In genomic region chr2:118006861-118007260, GRCh38 we compare ENCODE assay signal across 14 cellular contexts. TPM values are rescaled to one million over a fixed set of nuclear protein-coding genes. Genes with fewer than 3 reads are reported as not detected.
A peak's percentile ranks its signal among the peaks of the same experiment; 100 is the strongest.
DNase-seq lines count a peak whose midpoint lies in the region; ATAC-seq lines count a peak whose summit lies in the region.
"Had no signal": no experiment of that assay in that cellular context is flagged by ENCODE, and none has a peak within 500 bp of the region (broad histone marks: within the 10 kb centered on the region; RNA-seq: fewer than 3 reads in every experiment).

No MANE protein-coding gene starts in this region.

- H3K36me3 Mint-ChIP-seq in activated CD4-positive, alpha-beta T cell treated with anti-CD3 and anti-CD28 coated beads, Interleukin-2, amount 10 ng/mL, durations not matched to agents 24 days and 14 days (ENCODE audit: low read depth): peaks cover 45% of the 10 kb centered on the region
- H3K36me3 Mint-ChIP-seq in activated CD4-positive, alpha-beta T cell treated with anti-CD3 and anti-CD28 coated beads, Interleukin-2, amount 10 ng/mL, durations not matched to agents 7 days and 5 days (ENCODE audit: low read depth): peaks cover 39% of the 10 kb centered on the region
- H3K36me3 Mint-ChIP-seq in activated naive CD8-positive, alpha-beta T cell treated with anti-CD3 and anti-CD28 coated beads for 36 hours: peaks cover 25% of the 10 kb centered on the region
- peaks cover 41% of the 10 kb centered on the region for H3K36me3 Mint-ChIP-seq in activated naive CD8-positive, alpha-beta T cell treated with anti-CD3 and anti-CD28 coated beads, Interleukin-2, amount 50 U/mL, for 24 hours (ENCODE audit: low read depth)
- peaks cover 21 to 35% of the 10 kb centered on the region in 2 donors for H3K36me3 Mint-ChIP-seq in stimulated activated naive B cell treated with anti-CD40 and anti-IgM and Interleukin-4, amounts not matched to agents 10 μg/mL and 1 μg/mL and 100 μg/mL, for 72 hours

- DNase-seq in activated CD4-positive, alpha-beta T cell treated with anti-CD3 and anti-CD28 coated beads, Interleukin-2, amount 10 ng/mL, durations not matched to agents 24 days and 14 days: no peak
- no peak for DNase-seq in activated CD4-positive, alpha-beta T cell treated with anti-CD3 and anti-CD28 coated beads, Interleukin-2, amount 10 ng/mL, durations not matched to agents 7 days and 5 days
- DNase-seq in activated naive CD8-positive, alpha-beta T cell treated with anti-CD3 and anti-CD28 coated beads for 36 hours: no peak
- DNase-seq in activated naive CD8-positive, alpha-beta T cell treated with anti-CD3 and anti-CD28 coated beads, Interleukin-2, amount 50 U/mL, for 24 hours: no peak
- DNase-seq in stimulated activated naive CD8-positive, alpha-beta T cell treated with anti-CD3 and anti-CD28 coated beads, Interleukin-15, amount 100 ng/mL, for 72 hours: no peak
- no peak for DNase-seq in stimulated activated naive CD8-positive, alpha-beta T cell treated with anti-CD3 and anti-CD28 coated beads, Interleukin-15, Interleukin-2, amounts not matched to agents 100 U/mL and 50 U/mL, for 24 hours
- DNase-seq in stimulated activated naive B cell treated with anti-CD40 and anti-IgM and Interleukin-4, amounts not matched to agents 10 μg/mL and 1 μg/mL and 100 μg/mL, for 72 hours: no peak
- DNase-seq in NCI-H2227 treated with DMSO at 0.1 percent for 48 hours (lab: John Stamatoyannopoulos, UW): no peak
- DNase-seq: ACHN; Calu3; CD4-positive, CD25-positive, alpha-beta regulatory T cell; DMS 273 treated with DMSO at 0.1 percent for 48 hours; HCEC 1CT; HFFc6 had no signal

- peak overlapping the region; percentile 40 for H3K27ac Mint-ChIP-seq in activated CD4-positive, alpha-beta T cell treated with anti-CD3 and anti-CD28 coated beads, Interleukin-2, amount 10 ng/mL, durations not matched to agents 24 days and 14 days
- no peak overlapping the region for H3K27ac Mint-ChIP-seq in activated CD4-positive, alpha-beta T cell treated with anti-CD3 and anti-CD28 coated beads, Interleukin-2, amount 10 ng/mL, durations not matched to agents 7 days and 5 days
- H3K27ac Mint-ChIP-seq in activated naive CD8-positive, alpha-beta T cell treated with anti-CD3 and anti-CD28 coated beads for 36 hours: peak overlapping the region; percentile 69
- no peak overlapping the region for H3K27ac Mint-ChIP-seq in activated naive CD8-positive, alpha-beta T cell treated with anti-CD3 and anti-CD28 coated beads, Interleukin-2, amount 50 U/mL, for 24 hours
- peak overlapping the region; percentile 4 to 41 for H3K27ac Mint-ChIP-seq in stimulated activated naive CD8-positive, alpha-beta T cell treated with anti-CD3 and anti-CD28 coated beads, Interleukin-15, amount 100 ng/mL, for 72 hours
- peak overlapping the region; percentile 20 for H3K27ac Mint-ChIP-seq in stimulated activated naive B cell treated with anti-CD40 and anti-IgM and Interleukin-4, amounts not matched to agents 10 μg/mL and 1 μg/mL and 100 μg/mL, for 72 hours
- H3K27ac Mint-ChIP-seq: HFFc6 had no signal

- CTCF ChIA-PET in activated CD4-positive, alpha-beta T cell treated with anti-CD3 and anti-CD28 coated beads, Interleukin-2, amount 10 ng/mL, durations not matched to agents 7 days and 5 days (lab: Charles Lee): interaction anchor here (5.9 kb wide), 1 partner anchor 193 kb away, joined by 62 read pairs; the partner anchor contains the start of gene DDX18

- peaks cover 27% of the 10 kb centered on the region for H3K4me1 Mint-ChIP-seq in activated CD4-positive, alpha-beta T cell treated with anti-CD3 and anti-CD28 coated beads, Interleukin-2, amount 10 ng/mL, durations not matched to agents 24 days and 14 days
- H3K4me1 Mint-ChIP-seq in activated CD4-positive, alpha-beta T cell treated with anti-CD3 and anti-CD28 coated beads, Interleukin-2, amount 10 ng/mL, durations not matched to agents 7 days and 5 days: peaks cover 30% of the 10 kb centered on the region
- peaks cover 30% of the 10 kb centered on the region for H3K4me1 Mint-ChIP-seq in activated naive CD8-positive, alpha-beta T cell treated with anti-CD3 and anti-CD28 coated beads for 36 hours
- peaks cover 20% of the 10 kb centered on the region for H3K4me1 Mint-ChIP-seq in activated naive CD8-positive, alpha-beta T cell treated with anti-CD3 and anti-CD28 coated beads, Interleukin-2, amount 50 U/mL, for 24 hours
- peaks cover 35% of the 10 kb centered on the region for H3K4me1 Mint-ChIP-seq in stimulated activated naive CD8-positive, alpha-beta T cell treated with anti-CD3 and anti-CD28 coated beads, Interleukin-15, amount 100 ng/mL, for 72 hours
- H3K4me1 Mint-ChIP-seq in stimulated activated naive B cell treated with anti-CD40 and anti-IgM and Interleukin-4, amounts not matched to agents 10 μg/mL and 1 μg/mL and 100 μg/mL, for 72 hours: peaks cover 14 to 23% of the 10 kb centered on the region in 2 donors

- intact Hi-C loops in activated CD4-positive, alpha-beta T cell treated with anti-CD3 and anti-CD28 coated beads, Interleukin-2, amount 10 ng/mL, durations not matched to agents 24 days and 14 days (cut with micrococcal nuclease): no loop called here

- H3K9me3 Mint-ChIP-seq in activated CD4-positive, alpha-beta T cell treated with anti-CD3 and anti-CD28 coated beads, Interleukin-2, amount 10 ng/mL, durations not matched to agents 24 days and 14 days: no peaks in the 10 kb centered on the region
- H3K9me3 Mint-ChIP-seq in activated CD4-positive, alpha-beta T cell treated with anti-CD3 and anti-CD28 coated beads, Interleukin-2, amount 10 ng/mL, durations not matched to agents 7 days and 5 days: no peaks in the 10 kb centered on the region
- no peaks in the 10 kb centered on the region for H3K9me3 Mint-ChIP-seq in activated naive CD8-positive, alpha-beta T cell treated with anti-CD3 and anti-CD28 coated beads for 36 hours
- H3K9me3 Mint-ChIP-seq in activated naive CD8-positive, alpha-beta T cell treated with anti-CD3 and anti-CD28 coated beads, Interleukin-2, amount 50 U/mL, for 24 hours: no peaks in the 10 kb centered on the region
- H3K9me3 Mint-ChIP-seq in stimulated activated naive CD8-positive, alpha-beta T cell treated with anti-CD3 and anti-CD28 coated beads, Interleukin-15, amount 100 ng/mL, for 72 hours: no peaks in the 10 kb centered on the region
- H3K9me3 Mint-ChIP-seq in stimulated activated naive B cell treated with anti-CD40 and anti-IgM and Interleukin-4, amounts not matched to agents 10 μg/mL and 1 μg/mL and 100 μg/mL, for 72 hours: no peaks in the 10 kb centered on the region
- H3K9me3 Mint-ChIP-seq: CD4-positive, CD25-positive, alpha-beta regulatory T cell; HFFc6 had no signal

- no peaks in the 10 kb centered on the region for H3K27me3 Mint-ChIP-seq in activated CD4-positive, alpha-beta T cell treated with anti-CD3 and anti-CD28 coated beads, Interleukin-2, amount 10 ng/mL, durations not matched to agents 24 days and 14 days
- H3K27me3 Mint-ChIP-seq in activated CD4-positive, alpha-beta T cell treated with anti-CD3 and anti-CD28 coated beads, Interleukin-2, amount 10 ng/mL, durations not matched to agents 7 days and 5 days: no peaks in the 10 kb centered on the region
- H3K27me3 Mint-ChIP-seq in activated naive CD8-positive, alpha-beta T cell treated with anti-CD3 and anti-CD28 coated beads for 36 hours: no peaks in the 10 kb centered on the region
- H3K27me3 Mint-ChIP-seq in activated naive CD8-positive, alpha-beta T cell treated with anti-CD3 and anti-CD28 coated beads, Interleukin-2, amount 50 U/mL, for 24 hours: no peaks in the 10 kb centered on the region
- H3K27me3 Mint-ChIP-seq in stimulated activated naive CD8-positive, alpha-beta T cell treated with anti-CD3 and anti-CD28 coated beads, Interleukin-15, amount 100 ng/mL, for 72 hours: no peaks in the 10 kb centered on the region
- no peaks in the 10 kb centered on the region for H3K27me3 Mint-ChIP-seq in stimulated activated naive B cell treated with anti-CD40 and anti-IgM and Interleukin-4, amounts not matched to agents 10 μg/mL and 1 μg/mL and 100 μg/mL, for 72 hours
- H3K27me3 Mint-ChIP-seq: CD4-positive, CD25-positive, alpha-beta regulatory T cell had no signal

- POLR2A ChIA-PET in activated CD4-positive, alpha-beta T cell treated with anti-CD3 and anti-CD28 coated beads, Interleukin-2, amount 10 ng/mL, durations not matched to agents 7 days and 5 days (lab: Charles Lee): no interaction called here

- H3K4me3 Mint-ChIP-seq in activated CD4-positive, alpha-beta T cell treated with anti-CD3 and anti-CD28 coated beads, Interleukin-2, amount 10 ng/mL, durations not matched to agents 24 days and 14 days: no peak overlapping the region
- H3K4me3 Mint-ChIP-seq in activated CD4-positive, alpha-beta T cell treated with anti-CD3 and anti-CD28 coated beads, Interleukin-2, amount 10 ng/mL, durations not matched to agents 7 days and 5 days: no peak overlapping the region
- H3K4me3 Mint-ChIP-seq in activated naive CD8-positive, alpha-beta T cell treated with anti-CD3 and anti-CD28 coated beads for 36 hours: no peak overlapping the region
- H3K4me3 Mint-ChIP-seq in activated naive CD8-positive, alpha-beta T cell treated with anti-CD3 and anti-CD28 coated beads, Interleukin-2, amount 50 U/mL, for 24 hours: no peak overlapping the region
- H3K4me3 Mint-ChIP-seq in stimulated activated naive CD8-positive, alpha-beta T cell treated with anti-CD3 and anti-CD28 coated beads, Interleukin-15, amount 100 ng/mL, for 72 hours: no peak overlapping the region
- no peak overlapping the region for H3K4me3 Mint-ChIP-seq in stimulated activated naive B cell treated with anti-CD40 and anti-IgM and Interleukin-4, amounts not matched to agents 10 μg/mL and 1 μg/mL and 100 μg/mL, for 72 hours
- H3K4me3 Mint-ChIP-seq: CD4-positive, CD25-positive, alpha-beta regulatory T cell; HFFc6 had no signal

- no peak for ATAC-seq in activated naive CD8-positive, alpha-beta T cell treated with anti-CD3 and anti-CD28 coated beads, Interleukin-2, amount 50 U/mL, for 24 hours
- no peak for ATAC-seq in stimulated activated naive CD8-positive, alpha-beta T cell treated with anti-CD3 and anti-CD28 coated beads, Interleukin-15, amount 100 ng/mL, for 72 hours
- no peak for ATAC-seq in stimulated activated naive CD8-positive, alpha-beta T cell treated with anti-CD3 and anti-CD28 coated beads, Interleukin-15, Interleukin-2, amounts not matched to agents 100 U/mL and 50 U/mL, for 24 hours
- ATAC-seq in stimulated activated naive B cell treated with anti-CD40 and anti-IgM and Interleukin-4, amounts not matched to agents 10 μg/mL and 1 μg/mL and 100 μg/mL, for 72 hours (replicated peaks): no peak

RNA-seq across cellular contexts. Expression of gene CCDC93, which starts 7.0 kb away (rescaled TPM):
- 30.3 and 34.4 TPM in 2 replicates for total RNA-seq in activated CD4-positive, alpha-beta T cell treated with anti-CD3 and anti-CD28 coated beads, Interleukin-2, amount 10 ng/mL, durations not matched to agents 24 days and 14 days
- total RNA-seq in activated CD4-positive, alpha-beta T cell treated with anti-CD3 and anti-CD28 coated beads, Interleukin-2, amount 10 ng/mL, durations not matched to agents 7 days and 5 days: 10 to 100 TPM; 35.5 to 39.1 TPM
- 10 to 100 TPM; 22.9 to 25.5 TPM for total RNA-seq in activated naive CD8-positive, alpha-beta T cell treated with anti-CD3 and anti-CD28 coated beads for 36 hours

Comparison
In these comparisons a context has a peak if more than half of its experiments do, and no peak if none do; other contexts are left out.
1. H3K27ac Mint-ChIP-seq: peak in activated CD4-positive, alpha-beta T cell treated with anti-CD3 and anti-CD28 coated beads, Interleukin-2, amount 10 ng/mL, durations not matched to agents 24 days and 14 days (single experiment), activated naive CD8-positive, alpha-beta T cell treated with anti-CD3 and anti-CD28 coated beads for 36 hours (single experiment), stimulated activated naive CD8-positive, alpha-beta T cell treated with anti-CD3 and anti-CD28 coated beads, Interleukin-15, amount 100 ng/mL, for 72 hours (2 of 2) and stimulated activated naive B cell treated with anti-CD40 and anti-IgM and Interleukin-4, amounts not matched to agents 10 μg/mL and 1 μg/mL and 100 μg/mL, for 72 hours (single experiment); none in activated CD4-positive, alpha-beta T cell treated with anti-CD3 and anti-CD28 coated beads, Interleukin-2, amount 10 ng/mL, durations not matched to agents 7 days and 5 days (single experiment) and activated naive CD8-positive, alpha-beta T cell treated with anti-CD3 and anti-CD28 coated beads, Interleukin-2, amount 50 U/mL, for 24 hours (single experiment).